1 cellular context compared by ENCODE assay signal in genomic region chr21:41926068-41926806, GRCh38.
TF ChIP-seq lines count a peak whose summit lies in the region.

No MANE protein-coding gene starts in this region.

TF ChIP-seq in HepG2, 621 proteins besides CTCF, POLR2A, EP300 and RAD21 (continued from another document and continues in another):
- TF ChIP-seq ZNF687 (CRISPR knock-in tag; IDR thresholded peaks at IDR 0.05) (peak; percentile 62), ZNF512B (CRISPR knock-in tag; IDR thresholded peaks at IDR 0.05; ENCODE audit: borderline replicate concordance) (no peak), PRDM4 (CRISPR knock-in tag; IDR thresholded peaks at IDR 0.05; ENCODE audit: borderline replicate concordance) (no peak), MTF1 (CRISPR knock-in tag; IDR thresholded peaks at IDR 0.05) (no peak), ZNF800 (CRISPR knock-in tag; IDR thresholded peaks at IDR 0.05) (no peak), RFXANK (CRISPR knock-in tag; IDR thresholded peaks at IDR 0.05) (no peak), MAZ (IDR thresholded peaks at IDR 0.05; ENCODE audit: borderline replicate concordance, low read depth, low read length) (no peak), MAZ (CRISPR knock-in tag; IDR thresholded peaks at IDR 0.05; ENCODE audit: low read depth) (0 out of 2 replicates have a peak, but pooled peaks have one; percentile 33), NR2F2 (IDR thresholded peaks at IDR 0.05; ENCODE audit: borderline replicate concordance, low read depth) (peak; percentile 23; the same call in 1 of the 2 replicates), ZC3H4 (CRISPR knock-in tag; IDR thresholded peaks at IDR 0.05; ENCODE audit: borderline replicate concordance) (no peak), AHDC1 (CRISPR knock-in tag; IDR thresholded peaks at IDR 0.05; ENCODE audit: borderline replicate concordance) (0 out of 2 replicates have a peak, but pooled peaks have one; percentile 25), TBX3 (IDR thresholded peaks at IDR 0.05; ENCODE audit: borderline replicate concordance) (no peak), PRDM15 (CRISPR knock-in tag; IDR thresholded peaks at IDR 0.05) (0 out of 2 replicates have a peak, but pooled peaks have one; percentile 61), SRSF9 (IDR thresholded peaks at IDR 0.05; ENCODE audit: borderline replicate concordance, insufficient read depth, low read depth, low read length, poor library complexity, severe bottlenecking) (no peak), NRL (CRISPR knock-in tag; IDR thresholded peaks at IDR 0.05; ENCODE audit: borderline replicate concordance) (no peak), ETV6 (CRISPR knock-in tag; conservative IDR thresholded peaks at IDR 0.05) (no peak), SMYD3 (CRISPR knock-in tag; IDR thresholded peaks at IDR 0.05) (0 out of 2 replicates have a peak, but pooled peaks have one; percentile 50), ZHX2 (IDR thresholded peaks at IDR 0.05; ENCODE audit: low read depth) (no peak), ZHX2 (CRISPR knock-in tag; IDR thresholded peaks at IDR 0.05; ENCODE audit: borderline replicate concordance) (no peak), KDM6A (CRISPR knock-in tag; IDR thresholded peaks at IDR 0.05; ENCODE audit: low read depth) (peak; percentile 62), NR2F1 (CRISPR knock-in tag; IDR thresholded peaks at IDR 0.05) (peak in 1 of 2 experiments; percentile 30; a peak in 1 of 4 replicates), NCOR1 (IDR thresholded peaks at IDR 0.05; ENCODE audit: borderline replicate concordance, low read length) (peak; percentile 51; the same call in 1 of the 2 replicates)
